ENCODE assay signal across 8 cellular contexts in the genomic region with DNA sequence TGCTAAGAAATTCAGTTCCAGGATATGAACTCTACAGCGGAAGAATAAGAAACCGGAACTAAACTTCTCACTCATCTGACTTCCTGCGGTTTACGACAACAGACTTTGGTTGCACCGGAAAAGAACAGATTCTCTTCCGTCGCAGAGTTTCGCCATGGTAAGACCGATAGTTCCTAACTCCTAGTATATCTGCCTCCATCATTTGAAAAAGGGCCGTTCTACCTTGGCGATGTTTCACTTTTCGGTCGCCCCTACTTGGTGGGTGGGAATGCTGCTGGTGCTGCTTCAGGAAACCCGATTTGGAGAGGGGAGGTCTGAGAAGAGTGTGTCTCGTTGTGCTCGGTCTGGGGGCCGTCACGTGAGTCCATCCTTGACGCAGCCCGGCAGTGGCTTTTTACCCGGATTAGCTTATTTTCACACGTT. TPM values are rescaled to one million over a fixed set of nuclear protein-coding genes. Genes with fewer than 3 reads are reported as not detected.
DNase-seq lines count a peak whose midpoint lies in the region; ATAC-seq and TF ChIP-seq lines count a peak whose summit lies in the region.

Gene RPS4Y1 (plus strand): TSS at position 132 of the 423 bp plus-strand sequence. CDS start 23 bp downstream, at position 155.

- H3K36me3 ChIP-seq in osteoblast (ENCODE audit: insufficient read depth, low read length) (no peaks in the 10 kb centered on the region), esophagus squamous epithelium (peaks cover 0 to 34% (median 0%) of the 10 kb centered on the region in 3 donors)

- no peaks in the 10 kb centered on the region for H3K9me3 ChIP-seq in T-helper 17 cell (ENCODE audit: control insufficient read depth, low read length, poor library complexity, severe bottlenecking)
- no peaks in the 10 kb centered on the region for H3K9me3 ChIP-seq in osteoblast (ENCODE audit: low read depth, low read length)
- H3K9me3 ChIP-seq in esophagus squamous epithelium: no peaks in the 10 kb centered on the region

- H3K4me1 ChIP-seq in osteoblast (ENCODE audit: insufficient read depth, low read length) (no peaks in the 10 kb centered on the region), esophagus squamous epithelium (peaks cover 0 to 17% (median 0%) of the 10 kb centered on the region in 3 donors)

- 0% methylated on average over 9 of the region's 22 CpGs; no CpG with 5 or more reads in 1 of the 2 donors for WGBS in esophagus squamous epithelium, 2 donors

- intact Hi-C loops in esophagus squamous epithelium (cut with DNase I): no loop called here

- no peak within 1 kb of the TSS for H3K4me2 ChIP-seq in osteoblast (ENCODE audit: insufficient read depth, low read length)

- H3K4me1 Mint-ChIP-seq in T-helper 17 cell: peaks cover 14% of the 10 kb centered on the region
- H3K4me1 Mint-ChIP-seq in effector memory CD8-positive, alpha-beta T cell (ENCODE audit: low read depth in 2 of 2): peaks cover 11 to 44% of the 10 kb centered on the region in 2 donors

- peak within 1 kb of the TSS; percentile 88 for H3K27ac Mint-ChIP-seq in T-helper 17 cell
- peak within 1 kb of the TSS; percentile 89 to 96 for H3K27ac Mint-ChIP-seq in effector memory CD8-positive, alpha-beta T cell

- peaks cover 0 to 2% of the 10 kb centered on the region in 2 donors for H3K9me3 Mint-ChIP-seq in effector memory CD8-positive, alpha-beta T cell

- in situ Hi-C loops in Caki2 (cut with HindIII; ENCODE audit: low pct_unique_long_range_greater_than_20kb, low sequenced_read_pairs): no loop called here

- H3K4me3 ChIP-seq in osteoblast (ENCODE audit: insufficient read depth, low read length) (no peak within 1 kb of the TSS), esophagus squamous epithelium (peak within 1 kb of the TSS in 2 of 4 donors; percentile 48 to 61)

- ATAC-seq in HG02981 (IDR thresholded peaks at IDR 0.05; ENCODE audit: unreplicated experiment) (peak; percentile 94), T-helper 17 cell (peak; percentile 92), GM18870 (IDR thresholded peaks at IDR 0.05; ENCODE audit: unreplicated experiment) (no peak), omental fat pad (ENCODE audit: low FRiP score) (no peak)
- peak; percentile 88 for ATAC-seq in effector memory CD8-positive, alpha-beta T cell (replicated peaks)

- DNase-seq in Caki2 (ENCODE audit: low read depth) (peak; percentile 48), T-helper 17 cell (peak; percentile 14 to 32 (median 21)), osteoblast (ENCODE audit: insufficient read length, low spot score, missing footprints) (no peak), omental fat pad (ENCODE audit: low spot score) (no peak), esophagus squamous epithelium (lab: John Stamatoyannopoulos, UW) (no peak)
- peak; percentile 41 to 72 (median 42) for DNase-seq in effector memory CD8-positive, alpha-beta T cell

- H3K27me3 Mint-ChIP-seq in T-helper 17 cell: no peaks in the 10 kb centered on the region
- H3K27me3 Mint-ChIP-seq in effector memory CD8-positive, alpha-beta T cell: peaks cover 0 to under 1% of the 10 kb centered on the region in 2 donors

- H4K20me1 ChIP-seq in osteoblast (ENCODE audit: insufficient read depth, low read length): no peaks in the 10 kb centered on the region

- H3K27ac ChIP-seq in osteoblast (ENCODE audit: low read depth, low read length) (no peak within 1 kb of the TSS), esophagus squamous epithelium (peak within 1 kb of the TSS in 2 of 4 donors; percentile 66 to 75)

- H3K27me3 ChIP-seq in osteoblast (ENCODE audit: insufficient read depth, low read length) (no peaks in the 10 kb centered on the region), esophagus squamous epithelium (no peaks in the 10 kb centered on the region)

- TF ChIP-seq CTCF in osteoblast (IDR thresholded peaks at IDR 0.05; ENCODE audit: extremely low read depth, low read depth, low read length) (no peak), omental fat pad (IDR thresholded peaks at IDR 0.05) (no peak), esophagus squamous epithelium (IDR thresholded peaks at IDR 0.05) (no peak)

- no peak within 1 kb of the TSS for H2AFZ ChIP-seq in osteoblast (ENCODE audit: low read length)

- peaks cover 5% of the 10 kb centered on the region for H3K36me3 Mint-ChIP-seq in T-helper 17 cell (ENCODE audit: low read depth)
- peaks cover 34% of the 10 kb centered on the region for H3K36me3 Mint-ChIP-seq in effector memory CD8-positive, alpha-beta T cell (ENCODE audit: insufficient read depth)

- no peak for TF ChIP-seq POLR2A in esophagus squamous epithelium (IDR thresholded peaks at IDR 0.05)

- no peaks in the 10 kb centered on the region for H3K79me2 ChIP-seq in osteoblast (ENCODE audit: insufficient read depth, low read length)

- peak within 1 kb of the TSS; percentile 88 for H3K4me3 Mint-ChIP-seq in T-helper 17 cell
- peak within 1 kb of the TSS; percentile 85 to 87 for H3K4me3 Mint-ChIP-seq in effector memory CD8-positive, alpha-beta T cell

RNA-seq across cellular contexts. Expression of gene RPS4Y1, which starts in this region (rescaled TPM):
- total RNA-seq in Caki2 (2014; rRNA removed; shearing (Covaris generic); ENCODE audit: low replicate concordance): 94.1 and 114 TPM in 2 replicates
- total RNA-seq in T-helper 17 cell: 100 to 1,000 TPM; 364 to 399 TPM
- 215 TPM in 1 of 2 replicates, not detected in the other for total RNA-seq in osteoblast
- 100 to 1,000 TPM in 2 of 4 donors, under 1 TPM in 1, not detected in 1; 0.50 to 295 (median 260) TPM for total RNA-seq in omental fat pad
- total RNA-seq in esophagus squamous epithelium: 100 to 1,000 TPM in 2 of 4 donors, under 1 TPM in 2; 0.23 to 290 (median 105) TPM

Comparison
In these comparisons a context has a peak if more than half of its experiments do, and no peak if none do; other contexts are left out.
1. DNase-seq: peak in Caki2 (single experiment), T-helper 17 cell (3 of 3) and effector memory CD8-positive, alpha-beta T cell (3 of 3); none in osteoblast (single experiment), omental fat pad (single experiment) and esophagus squamous epithelium (single experiment).
2. ATAC-seq: peak in HG02981 (single experiment), T-helper 17 cell (single experiment) and effector memory CD8-positive, alpha-beta T cell (single experiment); none in GM18870 (single experiment) and omental fat pad (single experiment).